8 cellular contexts compared by ENCODE assay signal in genomic region chr2:95165371-95166064, GRCh38. TPM values are rescaled to one million over a fixed set of nuclear protein-coding genes. Genes with fewer than 3 reads are reported as not detected.
DNase-seq lines count a peak whose midpoint lies in the region; ATAC-seq and TF ChIP-seq lines count a peak whose summit lies in the region.

Gene ZNF2, plus strand, starts transcription at chr2:95165809. Its CDS starts 10,418 bp downstream, at chr2:95176227.

- H3K4me3 Mint-ChIP-seq in activated B cell treated with CpG ODN at 0.5 μM for 24 hours (peak within 1 kb of the TSS; percentile 100), immature natural killer cell (peak within 1 kb of the TSS; percentile 96 to 100 (median 99))

- peak; percentile 93 for DNase-seq in AG09319 (ENCODE audit: extremely low read depth, low read depth)
- DNase-seq in NCI-H226, result peak; percentile 97
- DNase-seq in activated B cell treated with CpG ODN at 0.5 μM for 24 hours, result peak; percentile 91
- DNase-seq in caudate nucleus (lab: John Stamatoyannopoulos, UW), result peak; percentile 68 to 98 (median 96)
- peak; percentile 95 to 96 (median 95) for DNase-seq in immature natural killer cell
- peak; percentile 76 for DNase-seq in smooth muscle cell (lab: John Stamatoyannopoulos, UW; ENCODE audit: unreplicated experiment)

- no peaks in the 10 kb centered on the region for H3K27me3 ChIP-seq in smooth muscle cell (ENCODE audit: low read depth)

- peak within 1 kb of the TSS; percentile 91 for H3K9ac ChIP-seq in smooth muscle cell (ENCODE audit: low read depth)

- H3K27ac ChIP-seq in caudate nucleus (ENCODE audit: low read depth, low read length) (peak within 1 kb of the TSS; percentile 96), smooth muscle cell (ENCODE audit: low read depth) (peak within 1 kb of the TSS; percentile 91)

- H3K36me3 ChIP-seq in smooth muscle cell (ENCODE audit: low read depth), result no peaks in the 10 kb centered on the region

- H3K9me3 ChIP-seq in smooth muscle cell (replicated peaks; ENCODE audit: low read depth), result no peaks in the 10 kb centered on the region

- H3F3A ChIP-seq in smooth muscle cell (ENCODE audit: low read depth), result peaks cover under 1% of the 10 kb centered on the region

- H3K4me1 ChIP-seq in smooth muscle cell (ENCODE audit: low read depth), result peaks cover 8% of the 10 kb centered on the region

- H3K9me3 Mint-ChIP-seq in activated B cell treated with CpG ODN at 0.5 μM for 24 hours, result no peaks in the 10 kb centered on the region
- no peaks in the 10 kb centered on the region for H3K9me3 Mint-ChIP-seq in immature natural killer cell

- peak within 1 kb of the TSS; percentile 76 for H2AFZ ChIP-seq in smooth muscle cell (ENCODE audit: low read depth)

- intact Hi-C loops in activated B cell treated with CpG ODN at 0.5 μM for 24 hours (cut with micrococcal nuclease), result loop anchor here (1.0 to 2.0 kb wide), 3 partner anchors 42 to 237 kb away; partner anchors contain the start of genes FAHD2A and ZNF892

- H3K27ac Mint-ChIP-seq in activated B cell treated with CpG ODN at 0.5 μM for 24 hours, result peak within 1 kb of the TSS; percentile 97
- H3K27ac Mint-ChIP-seq in immature natural killer cell, result peak within 1 kb of the TSS; percentile 93 to 98 (median 96)

- H4K20me1 ChIP-seq in smooth muscle cell (ENCODE audit: low read depth), result no peaks in the 10 kb centered on the region

- H3K4me1 Mint-ChIP-seq in activated B cell treated with CpG ODN at 0.5 μM for 24 hours, result peaks cover 25% of the 10 kb centered on the region
- peaks cover 28 to 31% of the 10 kb centered on the region in 2 donors for H3K4me1 Mint-ChIP-seq in immature natural killer cell

- 1% methylated on average over 56 of the region's 56 CpGs for WGBS in smooth muscle cell (ENCODE audit: low lambda C conversion rate)

- ATAC-seq in GM19023 (IDR thresholded peaks at IDR 0.05; ENCODE audit: unreplicated experiment) (peak; percentile 92), HG03196 (IDR thresholded peaks at IDR 0.05; ENCODE audit: unreplicated experiment) (peak; percentile 93), activated B cell treated with CpG ODN at 0.5 μM for 24 hours (ENCODE audit: low read depth) (peak; percentile 93)

- peak within 1 kb of the TSS; percentile 94 for H3K4me2 ChIP-seq in smooth muscle cell

- CTCF ChIA-PET in activated B cell treated with CpG ODN at 0.5 μM for 24 hours (lab: Charles Lee), result no interaction called here

- POLR2A ChIA-PET in activated B cell treated with CpG ODN at 0.5 μM for 24 hours (lab: Charles Lee), result interaction anchor here (0.7 to 4.2 kb wide), 6 partner anchors 9 to 237 kb away, joined by 3 to 40 read pairs (median 4); partner anchors contain the start of genes FAHD2A, MRPS5 and ZNF892

- TF ChIP-seq CTCF in AG09319 (IDR thresholded peaks at IDR 0.05; ENCODE audit: low read depth, low read length), result no peak; the same call in 1 of the 2 replicates
- TF ChIP-seq CTCF in activated B cell treated with CpG ODN at 0.5 μM for 24 hours (IDR thresholded peaks at IDR 0.05), result no peak
- no peak for TF ChIP-seq CTCF in smooth muscle cell (IDR thresholded peaks at IDR 0.05; ENCODE audit: borderline replicate concordance, insufficient read depth, poor library complexity, severe bottlenecking)

- peaks cover 10% of the 10 kb centered on the region for H3K36me3 Mint-ChIP-seq in activated B cell treated with CpG ODN at 0.5 μM for 24 hours (ENCODE audit: low read depth)
- no peaks in the 10 kb centered on the region for H3K36me3 Mint-ChIP-seq in immature natural killer cell

- H3K4me3 ChIP-seq in smooth muscle cell, result peak within 1 kb of the TSS; percentile 64

- H3K27me3 Mint-ChIP-seq in activated B cell treated with CpG ODN at 0.5 μM for 24 hours (no peaks in the 10 kb centered on the region), immature natural killer cell (ENCODE audit: low read depth in 3 of 3) (peaks cover 0 to 6% (median 6%) of the 10 kb centered on the region in 3 donors)

- H3K79me2 ChIP-seq in smooth muscle cell (ENCODE audit: low read depth), result peaks cover 16% of the 10 kb centered on the region

RNA-seq across cellular contexts. Expression of gene ZNF2, which starts in this region (rescaled TPM):
- total RNA-seq in activated B cell treated with CpG ODN at 0.5 μM for 24 hours (4.9 and 5.3 TPM in 2 replicates), smooth muscle cell (6.9 and 7.0 TPM in 2 replicates)
- polyA plus RNA-seq in immature natural killer cell (1 to 10 TPM in 2 of 3 donors, not detected in 1; 1.2 to 3.8 TPM), smooth muscle cell (1.8 and 2.9 TPM in 2 replicates)

Comparison
In these comparisons a context has a peak if more than half of its experiments do, and no peak if none do; other contexts are left out.
1. Peak in every context shown above with its lines: DNase-seq, ATAC-seq, H3K4me3 ChIP-seq and H3K27ac ChIP-seq.